In the genomic region with DNA sequence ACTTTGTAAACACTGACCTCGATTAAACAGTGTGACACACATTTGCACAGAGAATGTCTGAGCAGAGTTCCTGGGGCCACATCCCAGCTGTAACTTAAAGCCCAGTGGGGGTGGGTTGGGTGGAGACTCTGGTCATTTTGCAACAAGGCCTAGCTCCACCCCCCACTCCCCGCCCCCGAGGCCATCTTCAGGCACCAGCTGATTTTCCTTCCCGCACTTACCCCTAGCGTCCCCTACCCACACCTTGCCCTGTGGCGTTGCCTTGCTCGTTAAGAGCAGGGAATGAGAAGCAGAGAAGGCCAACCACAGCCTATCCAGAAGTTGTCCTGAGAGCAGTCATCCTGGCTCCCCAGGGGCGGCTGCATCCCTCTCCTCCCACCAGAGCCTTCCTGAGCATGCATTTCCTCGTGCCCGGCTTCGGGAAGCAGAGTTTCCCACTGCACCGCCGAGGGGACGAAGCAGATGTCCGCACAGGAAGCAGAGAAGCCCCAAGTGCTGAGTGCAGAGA, we compare ENCODE assay signal across 12 cellular contexts.
A peak's percentile ranks its signal among the peaks of the same experiment; 100 is the strongest.
DNase-seq lines count a peak whose midpoint lies in the region; ATAC-seq and TF ChIP-seq lines count a peak whose summit lies in the region.
"Had no signal": no experiment of that assay in that cellular context is flagged by ENCODE, and none has a peak within 500 bp of the region (broad histone marks: within the 10 kb centered on the region; RNA-seq: fewer than 3 reads in every experiment).

No MANE protein-coding gene starts in this region.

- no peaks in the 10 kb centered on the region for H3K9me3 Mint-ChIP-seq in T-helper 2 cell treated with Interferon-gamma antibody and Interleukin-4, amounts not matched to agents 5 μg/mL and 100 μg/mL, for 36 hours

- peak; percentile 15 for DNase-seq in AG09319 (ENCODE audit: extremely low read depth, low read depth)
- peak; percentile 38 for DNase-seq in NB4 (ENCODE audit: low read depth)
- DNase-seq in epidermal melanocyte (ENCODE audit: insufficient read length, low spot score), result peak; percentile 54
- no peak for DNase-seq in lower lobe of right lung
- no peak for DNase-seq in foreskin melanocyte
- no peak for DNase-seq in T-helper 2 cell treated with Interferon-gamma antibody and Interleukin-4, amounts not matched to agents 5 μg/mL and 100 μg/mL, for 36 hours (ENCODE audit: low spot score)
- no peak for DNase-seq in DMS53 (lab: John Stamatoyannopoulos, UW)
- DNase-seq: activated gamma-delta T cell treated with Interleukin-2 at 50 U/mL for 16 hours, midbrain, NCI-H1092 treated with DMSO at 0.1 percent for 48 hours, Peyer's patch had no signal

- H3K4me1 ChIP-seq in lower lobe of right lung, result peaks cover 16% of the 10 kb centered on the region

- no peak overlapping the region for H3K27ac Mint-ChIP-seq in T-helper 2 cell treated with Interferon-gamma antibody and Interleukin-4, amounts not matched to agents 5 μg/mL and 100 μg/mL, for 36 hours

- no peaks in the 10 kb centered on the region for H3K27me3 ChIP-seq in lower lobe of right lung (ENCODE audit: low read depth)
- H3K27me3 ChIP-seq: Peyer's patch had no signal

- H3K4me3 ChIP-seq in NB4 (ENCODE audit: low read depth, low read length) (no peak overlapping the region), lower lobe of right lung (no peak overlapping the region)
- H3K4me3 ChIP-seq: Peyer's patch had no signal

- ATAC-seq in lower lobe of right lung (peak; percentile 11 to 24), GM19328 (IDR thresholded peaks at IDR 0.05; ENCODE audit: unreplicated experiment) (no peak)

- intact Hi-C loops in lower lobe of right lung (cut with DNase I), result no loop called here

- TF ChIP-seq CTCF in AG09319 (IDR thresholded peaks at IDR 0.05; ENCODE audit: low read depth, low read length), result no peak
- no peak for TF ChIP-seq CTCF in NB4 (IDR thresholded peaks at IDR 0.05; ENCODE audit: low read depth, low read length)
- no peak for TF ChIP-seq CTCF in lower lobe of right lung (IDR thresholded peaks at IDR 0.05)

- no peaks in the 10 kb centered on the region for H3K36me3 Mint-ChIP-seq in T-helper 2 cell treated with Interferon-gamma antibody and Interleukin-4, amounts not matched to agents 5 μg/mL and 100 μg/mL, for 36 hours (ENCODE audit: low read depth)

- no peaks in the 10 kb centered on the region for H3K36me3 ChIP-seq in lower lobe of right lung
- H3K36me3 ChIP-seq: Peyer's patch had no signal

- no peak for TF ChIP-seq POLR2A in NB4 (IDR thresholded peaks at IDR 0.05; ENCODE audit: extremely low read depth, insufficient read length)

- peak overlapping the region; percentile 18 for H3K27ac ChIP-seq in lower lobe of right lung

- H3K27me3 Mint-ChIP-seq in T-helper 2 cell treated with Interferon-gamma antibody and Interleukin-4, amounts not matched to agents 5 μg/mL and 100 μg/mL, for 36 hours (ENCODE audit: low read depth), result no peaks in the 10 kb centered on the region

- H3K4me1 Mint-ChIP-seq in T-helper 2 cell treated with Interferon-gamma antibody and Interleukin-4, amounts not matched to agents 5 μg/mL and 100 μg/mL, for 36 hours (ENCODE audit: low read depth), result no peaks in the 10 kb centered on the region

- no peaks in the 10 kb centered on the region for H3K9me3 ChIP-seq in lower lobe of right lung
- H3K9me3 ChIP-seq: Peyer's patch had no signal

- no peak overlapping the region for H3K4me3 Mint-ChIP-seq in T-helper 2 cell treated with Interferon-gamma antibody and Interleukin-4, amounts not matched to agents 5 μg/mL and 100 μg/mL, for 36 hours

Comparison
In these comparisons a context has a peak if more than half of its experiments do, and no peak if none do; other contexts are left out.
1. DNase-seq: peak in AG09319 (single experiment), NB4 (single experiment) and epidermal melanocyte (single experiment); none in lower lobe of right lung (single experiment), foreskin melanocyte (single experiment), T-helper 2 cell treated with Interferon-gamma antibody and Interleukin-4, amounts not matched to agents 5 μg/mL and 100 μg/mL, for 36 hours (single experiment) and DMS53 (single experiment).